Comparison of ENCODE assay signal across 24 cellular contexts in the genomic region with DNA sequence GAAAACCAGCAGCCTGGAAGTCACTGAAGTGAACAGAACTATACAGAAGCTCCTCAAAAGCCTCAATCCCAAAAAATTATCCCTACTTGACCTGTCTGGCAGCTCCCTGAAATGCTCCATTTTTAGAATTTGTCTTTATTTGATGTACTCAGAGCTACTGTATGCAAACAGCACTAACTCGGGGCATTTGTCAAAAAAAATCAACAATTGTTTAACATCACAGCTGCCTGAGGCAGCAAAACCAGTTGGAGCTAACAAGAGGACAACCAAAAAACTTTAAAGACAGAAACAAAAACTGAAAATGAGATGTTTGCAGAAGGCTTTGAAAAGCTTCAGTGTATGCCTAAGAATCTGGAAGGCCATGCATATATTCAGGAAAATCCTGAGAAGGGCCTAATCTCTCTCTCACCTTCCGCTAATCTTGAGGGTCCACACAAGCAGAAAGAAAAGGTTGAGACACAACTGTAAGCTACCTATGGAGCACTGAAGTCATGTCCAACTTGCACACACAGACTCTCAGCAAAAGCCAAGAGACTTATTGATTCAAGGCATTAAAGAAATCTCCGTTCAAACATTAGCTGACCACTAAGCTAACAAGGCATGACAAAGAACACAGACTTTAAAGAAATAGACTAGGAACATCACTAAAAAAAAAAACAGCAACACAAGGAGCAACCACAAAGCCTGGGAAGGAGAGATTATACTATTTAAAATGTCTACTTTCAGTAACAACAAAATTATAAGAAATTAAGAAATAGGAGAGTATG. TPM values are rescaled to one million over a fixed set of nuclear protein-coding genes. Genes with fewer than 3 reads are reported as not detected.
DNase-seq lines count a peak whose midpoint lies in the region; ATAC-seq, FAIRE-seq and TF ChIP-seq lines count a peak whose summit lies in the region.
"Had no signal": no experiment of that assay in that cellular context is flagged by ENCODE, and none has a peak within 500 bp of the region (broad histone marks: within the 10 kb centered on the region; RNA-seq: fewer than 3 reads in every experiment).

No MANE protein-coding gene starts in this region.

- H3K4me1 ChIP-seq in A549 (peaks cover 21% of the 10 kb centered on the region), GM23248 (ENCODE audit: insufficient read depth) (no peaks in the 10 kb centered on the region)

- H4K20me1 ChIP-seq in GM23248 (ENCODE audit: insufficient read depth), result no peaks in the 10 kb centered on the region
- H4K20me1 ChIP-seq: BLaER1 treated with 17β-estradiol and CSF1 and Interleukin-3, amounts not matched to agents 10 nM and 100 nM had no signal

- H3K9me3 ChIP-seq in A549 (no peaks in the 10 kb centered on the region), GM23248 (ENCODE audit: low read depth) (no peaks in the 10 kb centered on the region)

- H3K4me3 Mint-ChIP-seq in effector memory CD8-positive, alpha-beta T cell, result no peak overlapping the region
- H3K4me3 Mint-ChIP-seq: CD8-positive, alpha-beta memory T cell; HFFc6 had no signal

- TF ChIP-seq EP300 in A549 (IDR thresholded peaks at IDR 0.05), result no peak

- no peak overlapping the region for H3K27ac ChIP-seq in A549
- H3K27ac ChIP-seq in VCaP, result peak overlapping the region; percentile 57
- H3K27ac ChIP-seq in GM23248, result no peak overlapping the region
- H3K27ac ChIP-seq: BLaER1 treated with 17β-estradiol and CSF1 and Interleukin-3, amounts not matched to agents 10 nM and 100 nM had no signal

- H3K9ac ChIP-seq in GM23248, result no peak overlapping the region
- H3K9ac ChIP-seq: BLaER1 treated with 17β-estradiol and CSF1 and Interleukin-3, amounts not matched to agents 10 nM and 100 nM had no signal

- H3K27me3 ChIP-seq in GM23248 (replicated peaks; ENCODE audit: insufficient read depth), result no peaks in the 10 kb centered on the region
- H3K27me3 ChIP-seq: BLaER1 treated with 17β-estradiol and CSF1 and Interleukin-3, amounts not matched to agents 10 nM and 100 nM had no signal

- peaks cover 33% of the 10 kb centered on the region for H3K36me3 Mint-ChIP-seq in effector memory CD8-positive, alpha-beta T cell (ENCODE audit: insufficient read depth)

- no peaks in the 10 kb centered on the region for H3K36me3 ChIP-seq in GM23248 (ENCODE audit: low read depth)

- 39% methylated on average over 3 of the region's 3 CpGs for WGBS in A549 (ENCODE audit: missing lambda C conversion rate)
- WGBS in GM23248 (ENCODE audit: low coverage in 1 of 2, low lambda C conversion rate in 2 of 2, missing lambda C conversion rate in 2 of 2), 2 experiments, result 80 to 90% methylated on average over 3 of the region's 3 CpGs

- H3K27me3 Mint-ChIP-seq in effector memory CD8-positive, alpha-beta T cell, result no peaks in the 10 kb centered on the region
- H3K27me3 Mint-ChIP-seq: CD8-positive, alpha-beta memory T cell had no signal

- peaks cover 11 to 13% of the 10 kb centered on the region in 2 donors for H3K4me1 Mint-ChIP-seq in effector memory CD8-positive, alpha-beta T cell (ENCODE audit: low read depth in 2 of 2)

- no peak for TF ChIP-seq RAD21 in A549 (conservative IDR thresholded peaks at IDR 0.05 in 1 of 2, IDR thresholded peaks at IDR 0.05 in 1 of 2)

- no peaks in the 10 kb centered on the region for H3K9me2 ChIP-seq in GM23248 (ENCODE audit: insufficient read depth)

- CTCF ChIA-PET in A549 (lab: Yijun Ruan, JAX), result interaction anchor here (1.1 kb wide), 1 partner anchor 18 kb away, joined by 3 read pairs; no protein-coding TSS in a partner anchor

- peaks cover 2 to 11% of the 10 kb centered on the region in 2 donors for H3K9me3 Mint-ChIP-seq in effector memory CD8-positive, alpha-beta T cell
- H3K9me3 Mint-ChIP-seq: HFFc6 had no signal

- H2AFZ ChIP-seq in GM23248, result no peak overlapping the region

- ATAC-seq in A549 (peak in 1 of 2 experiments; percentile 27; a peak in 1 of 6 replicates), left lobe of liver (peak; percentile 48)
- ATAC-seq in effector memory CD8-positive, alpha-beta T cell (replicated peaks), result no peak
- ATAC-seq: Right ventricle myocardium inferior had no signal

- no peak for TF ChIP-seq POLR2A in A549 (IDR thresholded peaks at IDR 0.05; ENCODE audit: low read length)

- no peak overlapping the region for H3K27ac Mint-ChIP-seq in effector memory CD8-positive, alpha-beta T cell
- H3K27ac Mint-ChIP-seq: CD8-positive, alpha-beta memory T cell; HFFc6 had no signal

- in situ Hi-C loops in GM23248 (cut with MboI), result no loop called here

- POLR2A ChIA-PET in A549 (lab: Yijun Ruan, JAX), result no interaction called here

- peak in 1 of 2 experiments; percentile 13 for DNase-seq in A549 (ENCODE audit: low read depth in 1 of 2, low spot score in 1 of 2)
- no peak for DNase-seq in left lobe of liver (ENCODE audit: low spot score)
- no peak for DNase-seq in NCI-H69 (lab: John Stamatoyannopoulos, UW)
- DNase-seq in GM23248, result no peak
- no peak for DNase-seq in effector memory CD8-positive, alpha-beta T cell
- DNase-seq in hepatic stellate cell (ENCODE audit: low spot score), result no peak
- DNase-seq: CD8-positive, alpha-beta memory T cell; HFFc6; KBM-7; NCI-H146; NCI-H2029 treated with DMSO at 0.1 percent for 48 hours; NCI-H2171 treated with DMSO at 0.1 percent for 48 hours; NCI-H446; NCI-H526 treated with DMSO at 0.1 percent for 48 hours; NK-92 treated with Interleukin-12 subunit alpha and Interleukin-12 subunit beta, amount 100 ng/mL, for 24 hours; SW 1271 had no signal

- H3K4me3 ChIP-seq in A549 (no peak overlapping the region), GM23248 (no peak overlapping the region)
- H3K4me3 ChIP-seq: BLaER1 treated with 17β-estradiol and CSF1 and Interleukin-3, amounts not matched to agents 10 nM and 100 nM had no signal

- TF ChIP-seq CTCF in A549 (IDR thresholded peaks at IDR 0.05), result no peak
- no peak for TF ChIP-seq CTCF in VCaP (conservative IDR thresholded peaks at IDR 0.05)

- no peaks in the 10 kb centered on the region for H3F3A ChIP-seq in GM23248 (ENCODE audit: insufficient read depth)

- no peak for FAIRE-seq in A549 (lab: Jason Lieb, UNC)
- FAIRE-seq in G401.6 (lab: Jason Lieb, UNC), result peak; percentile 8
- FAIRE-seq: GM12891, GM18507, H54, RCC 7860 had no signal

- peak overlapping the region; percentile 2; the same call in 1 of the 3 replicates for H3K4me2 ChIP-seq in A549
- no peak overlapping the region for H3K4me2 ChIP-seq in GM23248 (ENCODE audit: unreplicated experiment)
- H3K4me2 ChIP-seq: BLaER1 treated with 17β-estradiol and CSF1 and Interleukin-3, amounts not matched to agents 10 nM and 100 nM had no signal

- H3K79me2 ChIP-seq in GM23248 (ENCODE audit: insufficient read depth), result 0 out of 2 replicates have a peak, but pooled peaks cover 19% of the 10 kb centered on the region

TF ChIP-seq in A549, 52 proteins besides CTCF, POLR2A, EP300 and RAD21 (continues in another document):
- no peak for TF ChIP-seq EHF (CRISPR knock-in tag; IDR thresholded peaks at IDR 0.05)
- no peak for TF ChIP-seq NFE2L2 (conservative IDR thresholded peaks at IDR 0.05; ENCODE audit: low read length)
- TF ChIP-seq HEYL (CRISPR knock-in tag; IDR thresholded peaks at IDR 0.05), result no peak
- TF ChIP-seq, protein P1, sequence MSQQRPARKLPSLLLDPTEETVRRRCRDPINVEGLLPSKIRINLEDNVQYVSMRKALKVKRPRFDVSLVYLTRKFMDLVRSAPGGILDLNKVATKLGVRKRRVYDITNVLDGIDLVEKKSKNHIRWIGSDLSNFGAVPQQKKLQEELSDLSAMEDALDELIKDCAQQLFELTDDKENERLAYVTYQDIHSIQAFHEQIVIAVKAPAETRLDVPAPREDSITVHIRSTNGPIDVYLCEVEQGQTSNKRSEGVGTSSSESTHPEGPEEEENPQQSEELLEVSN (IDR thresholded peaks at IDR 0.05; ENCODE audit: borderline replicate concordance, low read depth), result no peak
- TF ChIP-seq RNF2 (IDR thresholded peaks at IDR 0.05; ENCODE audit: borderline replicate concordance, low read depth), result no peak
- TF ChIP-seq JUNB (IDR thresholded peaks at IDR 0.05), result no peak
- no peak for TF ChIP-seq HOXA7 (CRISPR knock-in tag; IDR thresholded peaks at IDR 0.05)
- TF ChIP-seq GATA3 (IDR thresholded peaks at IDR 0.05; ENCODE audit: borderline replicate concordance), result no peak
- TF ChIP-seq, protein P2, sequence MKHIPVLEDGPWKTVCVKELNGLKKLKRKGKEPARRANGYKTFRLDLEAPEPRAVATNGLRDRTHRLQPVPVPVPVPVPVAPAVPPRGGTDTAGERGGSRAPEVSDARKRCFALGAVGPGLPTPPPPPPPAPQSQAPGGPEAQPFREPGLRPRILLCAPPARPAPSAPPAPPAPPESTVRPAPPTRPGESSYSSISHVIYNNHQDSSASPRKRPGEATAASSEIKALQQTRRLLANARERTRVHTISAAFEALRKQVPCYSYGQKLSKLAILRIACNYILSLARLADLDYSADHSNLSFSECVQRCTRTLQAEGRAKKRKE (CRISPR knock-in tag; IDR thresholded peaks at IDR 0.05; ENCODE audit: low read depth), result no peak

RNA-seq across cellular contexts. Expression of a gene that starts 16.1 kb away (rescaled TPM):
- polyA plus RNA-seq in A549 (2011; rRNA removed), result 15.2 and 15.3 TPM in 2 replicates
- 4.1 and 4.3 TPM in 2 replicates for polyA plus RNA-seq in A549 (2012; cell fraction: cytosol; rRNA removed)
- polyA plus RNA-seq in A549 (2012; cell fraction: nucleus; rRNA removed), result 4.2 and 4.9 TPM in 2 replicates
- 6.4 to 7.3 TPM (median 6.9 TPM) in 3 replicates for polyA plus RNA-seq in A549 (2017; fragmentation: RNase III; extraction: RNeasy Plus Mini Kit Qiagen cat#74134 plus additional on column Dnase treatment)
- polyA minus RNA-seq in A549 (2011; rRNA and poly(A)+ RNA removed), result 16.0 and 18.3 TPM in 2 replicates
- total RNA-seq in left lobe of liver, result 24.8 TPM
- 10.1 and 35.5 TPM in 2 replicates for total RNA-seq in GM23248 (2014; rRNA removed; shearing (Covaris generic))
- polyA plus RNA-seq in GM23248 (2016; fragmentation: Nextera tagmentation; extraction: Ambion mirVana), result 3.6 and 3.9 TPM in 2 replicates
